ENCODE assay signal across 1 cellular context in genomic region chr15:34182942-34183341, GRCh38.
TF ChIP-seq lines count a peak whose summit lies in the region.

No MANE protein-coding gene starts in this region.

TF ChIP-seq in IMR-90, 13 proteins besides CTCF, POLR2A, EP300 and RAD21:
- TF ChIP-seq ELK1 (IDR thresholded peaks at IDR 0.05; ENCODE audit: borderline replicate concordance, low read depth, low read length), result no peak
- no peak for TF ChIP-seq SMC3 (IDR thresholded peaks at IDR 0.05; ENCODE audit: low read depth, low read length)
- no peak for TF ChIP-seq CHD1 (IDR thresholded peaks at IDR 0.05; ENCODE audit: low read depth, low read length)
- no peak for TF ChIP-seq FOS (IDR thresholded peaks at IDR 0.05; ENCODE audit: low read depth, low read length)
- no peak for TF ChIP-seq MAFK (IDR thresholded peaks at IDR 0.05; ENCODE audit: low read depth, low read length)
